Comparison of ENCODE assay signal across 8 cellular contexts in genomic region chr5:111757582-111758283, GRCh38. TPM values are rescaled to one million over a fixed set of nuclear protein-coding genes. Genes with fewer than 3 reads are reported as not detected.
A peak's percentile ranks its signal among the peaks of the same experiment; 100 is the strongest.
DNase-seq lines count a peak whose midpoint lies in the region; TF ChIP-seq lines count a peak whose summit lies in the region.

No MANE protein-coding gene starts in this region.

- H4K20me1 ChIP-seq in GM23248 (ENCODE audit: insufficient read depth) (no peaks in the 10 kb centered on the region), neural progenitor cell (ENCODE audit: low read depth) (peaks cover 15% of the 10 kb centered on the region)

- H3K9me3 ChIP-seq in GM23248 (ENCODE audit: low read depth) = no peaks in the 10 kb centered on the region
- H3K9me3 ChIP-seq in KOPT-K1 (ENCODE audit: insufficient read depth, low read length, poor library complexity, severe bottlenecking) = no peaks in the 10 kb centered on the region
- no peaks in the 10 kb centered on the region for H3K9me3 ChIP-seq in neural progenitor cell (ENCODE audit: low read depth)
- H3K9me3 ChIP-seq in stomach smooth muscle (ENCODE audit: control insufficient read depth in 2 of 2, low read length in 2 of 2) = no peaks in the 10 kb centered on the region

- in situ Hi-C loops in GM23248 (cut with MboI) = loop anchor here (5.0 kb wide), 1 partner anchor 390 kb away; no protein-coding TSS in a partner anchor

- H3K27ac ChIP-seq in GM23248 = peak overlapping the region; percentile 93
- H3K27ac ChIP-seq in KOPT-K1 (ENCODE audit: low read depth, low read length, poor library complexity, severe bottlenecking) = peak overlapping the region; percentile 95
- peak overlapping the region; percentile 94 for H3K27ac ChIP-seq in neural progenitor cell
- H3K27ac ChIP-seq in stomach smooth muscle (ENCODE audit: low read length) = peak overlapping the region; percentile 84

- H3K79me2 ChIP-seq in GM23248 (ENCODE audit: insufficient read depth) (peaks cover 42% of the 10 kb centered on the region), neural progenitor cell (ENCODE audit: low read depth) (peaks cover 41% of the 10 kb centered on the region)

- peak overlapping the region; percentile 66 for H2AFZ ChIP-seq in GM23248
- peak overlapping the region; percentile 83 for H2AFZ ChIP-seq in neural progenitor cell (replicated peaks)

- H3K36me3 ChIP-seq in GM23248 (ENCODE audit: low read depth) (peaks cover 29% of the 10 kb centered on the region), KOPT-K1 (ENCODE audit: insufficient read depth, low read length) (peaks cover 16% of the 10 kb centered on the region), neural progenitor cell (no peaks in the 10 kb centered on the region), stomach smooth muscle (ENCODE audit: control insufficient read depth in 2 of 2, insufficient read depth in 2 of 2, low read length in 2 of 2) (no peaks in the 10 kb centered on the region)

- H3K36me3 Mint-ChIP-seq in neural progenitor cell = peaks cover 12% of the 10 kb centered on the region

- H3K4me1 Mint-ChIP-seq in neural progenitor cell = peaks cover 34% of the 10 kb centered on the region

- H3K27me3 ChIP-seq in GM23248 (replicated peaks; ENCODE audit: insufficient read depth) (no peaks in the 10 kb centered on the region), neural progenitor cell (no peaks in the 10 kb centered on the region), stomach smooth muscle (ENCODE audit: control insufficient read depth in 1 of 2, insufficient read depth in 2 of 2, low read length in 2 of 2) (no peaks in the 10 kb centered on the region)

- peaks cover 12% of the 10 kb centered on the region for H3K4me1 ChIP-seq in GM23248 (ENCODE audit: insufficient read depth)
- H3K4me1 ChIP-seq in neural progenitor cell = peaks cover 37% of the 10 kb centered on the region
- no peaks in the 10 kb centered on the region for H3K4me1 ChIP-seq in stomach smooth muscle (ENCODE audit: control insufficient read depth, insufficient read depth, low read length)

- H3K9me2 ChIP-seq in GM23248 (ENCODE audit: insufficient read depth) = no peaks in the 10 kb centered on the region

- H3K4me3 ChIP-seq in GM23248 = peak overlapping the region; percentile 98
- H3K4me3 ChIP-seq in foreskin fibroblast (ENCODE audit: low read depth in 1 of 2, low read length in 2 of 2) = peak overlapping the region; percentile 80 to 93
- peak overlapping the region; percentile 99 for H3K4me3 ChIP-seq in neural progenitor cell
- peak overlapping the region; percentile 73 to 83 for H3K4me3 ChIP-seq in stomach smooth muscle (ENCODE audit: low read length in 2 of 2)

- peak overlapping the region; percentile 92 for H3K4me3 Mint-ChIP-seq in neural progenitor cell

- 1 to 2% methylated on average over 45 to 55 of the region's 88 CpGs for WGBS in GM23248 (ENCODE audit: low coverage in 1 of 2, low lambda C conversion rate in 2 of 2, missing lambda C conversion rate in 2 of 2), 2 experiments

- DNase-seq in EL = peak; percentile 95
- peak; percentile 95 for DNase-seq in GM23248
- peak; percentile 60 for DNase-seq in SHP77 treated with DMSO at 0.1 percent for 48 hours (lab: John Stamatoyannopoulos, UW)
- peak; percentile 80 for DNase-seq in activated gamma-delta T cell treated with Interleukin-2 at 50 U/mL for 16 hours
- DNase-seq in foreskin fibroblast = peak; percentile 93 to 97
- peak; percentile 83 for DNase-seq in neural progenitor cell (ENCODE audit: low spot score)

- H3F3A ChIP-seq in GM23248 (ENCODE audit: insufficient read depth) (peaks cover 47% of the 10 kb centered on the region), neural progenitor cell (ENCODE audit: low read depth) (peaks cover 24% of the 10 kb centered on the region)

- TF ChIP-seq CTCF in foreskin fibroblast (IDR thresholded peaks at IDR 0.05; ENCODE audit: low read depth, low read length) (no peak), neural progenitor cell (IDR thresholded peaks at IDR 0.05) (no peak)

- H3K9me3 Mint-ChIP-seq in neural progenitor cell = peaks cover 9% of the 10 kb centered on the region

- H3K27ac Mint-ChIP-seq in neural progenitor cell = peak overlapping the region; percentile 95

- peak overlapping the region; percentile 96 for H3K9ac ChIP-seq in GM23248
- peak overlapping the region; percentile 81 for H3K9ac ChIP-seq in neural progenitor cell
- peak overlapping the region; percentile 65 to 76 for H3K9ac ChIP-seq in stomach smooth muscle (ENCODE audit: low read length in 2 of 2)

- peaks cover 3% of the 10 kb centered on the region for H3K27me3 Mint-ChIP-seq in neural progenitor cell (ENCODE audit: insufficient read depth, low read depth)

- H3K4me2 ChIP-seq in GM23248 (ENCODE audit: unreplicated experiment) (peak overlapping the region; percentile 92), neural progenitor cell (peak overlapping the region; percentile 90)

RNA-seq across cellular contexts. Expression of gene NREP, which starts 0.7 kb away (rescaled TPM):
- 1,282 and 1,485 TPM in 2 replicates for total RNA-seq in GM23248 (2014; rRNA removed; shearing (Covaris generic))
- 1,378 and 1,415 TPM in 2 replicates for polyA plus RNA-seq in GM23248 (2016; fragmentation: Nextera tagmentation; extraction: Ambion mirVana)
- total RNA-seq in neural progenitor cell (ENCODE audit: low replicate concordance) = 426 and 465 TPM in 2 replicates

Comparison
In these comparisons a context has a peak if more than half of its experiments do, and no peak if none do; other contexts are left out.
1. Peak in every context shown above with its lines: DNase-seq, H3K4me3 ChIP-seq and H3K27ac ChIP-seq.